In genomic region chr3:96354742-96355141, GRCh38 we compare ENCODE assay signal across 32 cellular contexts.
DNase-seq lines count a peak whose midpoint lies in the region; ATAC-seq, FAIRE-seq and TF ChIP-seq lines count a peak whose summit lies in the region.
"Had no signal": no experiment of that assay in that cellular context is flagged by ENCODE, and none has a peak within 500 bp of the region (broad histone marks: within the 10 kb centered on the region; RNA-seq: fewer than 3 reads in every experiment).

No MANE protein-coding gene starts in this region.

- no TSS peak for BruUV-seq in endothelial cell of umbilical vein (replicated peaks; lab: Mats Ljungman, UMichigan)

- H3K4me1 ChIP-seq in endothelial cell of umbilical vein (ENCODE audit: control insufficient read depth, extremely low read depth, insufficient read depth, low read length) = peaks cover 20% of the 10 kb centered on the region
- H3K4me1 ChIP-seq: Caco-2, stomach, thyroid gland had no signal

- no peaks in the 10 kb centered on the region for H3K36me3 Mint-ChIP-seq in activated CD8-positive, alpha-beta memory T cell treated with anti-CD3 and anti-CD28 coated beads, Interleukin-2, amount 10 ng/mL, durations not matched to agents 7 days and 5 days
- H3K36me3 Mint-ChIP-seq: activated naive CD8-positive, alpha-beta T cell treated with anti-CD3 and anti-CD28 coated beads, Interleukin-2, amount 10 ng/mL, durations not matched to agents 7 days and 5 days had no signal

- no peak for TF ChIP-seq POLR2A in endothelial cell of umbilical vein (IDR thresholded peaks at IDR 0.05; ENCODE audit: low read depth, low read length)

- CTCF ChIA-PET in endothelial cell of umbilical vein (lab: Charles Lee) = interaction anchor here (1.2 to 1.5 kb wide), 2 partner anchors 15 to 20 kb away, joined by 4 read pairs; no protein-coding TSS in a partner anchor
- CTCF ChIA-PET in activated CD8-positive, alpha-beta memory T cell treated with anti-CD3 and anti-CD28 coated beads, Interleukin-2, amount 10 ng/mL, durations not matched to agents 7 days and 5 days (lab: Charles Lee) = no interaction called here

- H3K79me2 ChIP-seq in endothelial cell of umbilical vein (ENCODE audit: control insufficient read depth, insufficient read depth, low read length) = no peaks in the 10 kb centered on the region

- H3K9me1 ChIP-seq in endothelial cell of umbilical vein (replicated peaks; ENCODE audit: control insufficient read depth, extremely low read depth, insufficient read depth, low read length) = no peaks in the 10 kb centered on the region

- H3K4me3 ChIP-seq in endothelial cell of umbilical vein (replicated peaks in 1 of 3; ENCODE audit: insufficient read depth in 1 of 3, low read depth in 1 of 3, low read length in 3 of 3) = no peak overlapping the region
- no peak overlapping the region for H3K4me3 ChIP-seq in retinal pigment epithelial cell (ENCODE audit: low read length)
- H3K4me3 ChIP-seq: coronary artery, K562, mucosa of descending colon, ovary, smooth muscle cell, stomach, thyroid gland had no signal

- no peak for TF ChIP-seq CTCF in endothelial cell of umbilical vein (IDR thresholded peaks at IDR 0.05; ENCODE audit: extremely low read depth in 1 of 2, insufficient read depth in 1 of 2, low read depth in 1 of 2, low read length in 2 of 2)
- TF ChIP-seq CTCF in retinal pigment epithelial cell (conservative IDR thresholded peaks at IDR 0.05; ENCODE audit: low read depth, low read length) = no peak

- H2AFZ ChIP-seq in endothelial cell of umbilical vein (ENCODE audit: low read depth, low read length) = no peak overlapping the region

- dilution Hi-C loops in endothelial cell of umbilical vein (cut with MboI; ENCODE audit: extremely low pct_ligation_motif_present, low sequenced_read_pairs) = no loop called here

- H3K9ac ChIP-seq in endothelial cell of umbilical vein (replicated peaks; ENCODE audit: extremely low read depth, insufficient read depth, low read length) = no peak overlapping the region

- H3K36me3 ChIP-seq in endothelial cell of umbilical vein (ENCODE audit: control insufficient read depth in 2 of 2, extremely low read depth in 1 of 2, insufficient read depth in 2 of 2, low read length in 2 of 2) = no peaks in the 10 kb centered on the region
- H3K36me3 ChIP-seq: brain microvascular endothelial cell, ovary, stomach, thyroid gland had no signal

- H3K4me2 ChIP-seq in endothelial cell of umbilical vein (ENCODE audit: insufficient read depth, low read length) = peak overlapping the region; percentile 51
- H3K4me2 ChIP-seq: smooth muscle cell had no signal

- H3K4me3 Mint-ChIP-seq in activated CD8-positive, alpha-beta memory T cell treated with anti-CD3 and anti-CD28 coated beads, Interleukin-2, amount 10 ng/mL, durations not matched to agents 7 days and 5 days = no peak overlapping the region
- H3K4me3 Mint-ChIP-seq: activated CD8-positive, alpha-beta T cell treated with anti-CD3 and anti-CD28 coated beads, Interleukin-2, amount 10 ng/mL, durations not matched to agents 7 days and 5 days; activated naive CD8-positive, alpha-beta T cell treated with anti-CD3 and anti-CD28 coated beads, Interleukin-2, amount 10 ng/mL, durations not matched to agents 7 days and 5 days; H9; nephron had no signal

- peaks cover 7% of the 10 kb centered on the region for H3K9me3 Mint-ChIP-seq in activated CD8-positive, alpha-beta memory T cell treated with anti-CD3 and anti-CD28 coated beads, Interleukin-2, amount 10 ng/mL, durations not matched to agents 7 days and 5 days (ENCODE audit: low read depth)

- DNase-seq in HT1080 (ENCODE audit: low read depth) (peak; percentile 53), amniotic epithelial cell (ENCODE audit: low read depth) (peak; percentile 3), endothelial cell of umbilical vein (ENCODE audit: low read depth, low spot score) (peak; percentile 89), retinal pigment epithelial cell (ENCODE audit: low read depth) (peak; percentile 39), cerebellum (ENCODE audit: low spot score) (no peak)
- DNase-seq in central memory CD4-positive, alpha-beta T cell = no peak
- DNase-seq in activated CD8-positive, alpha-beta memory T cell treated with anti-CD3 and anti-CD28 coated beads, Interleukin-2, amount 10 ng/mL, durations not matched to agents 7 days and 5 days = no peak
- DNase-seq: activated CD4-positive, alpha-beta T cell treated with anti-CD3 and anti-CD28 coated beads for 1 hour; activated CD8-positive, alpha-beta T cell treated with anti-CD3 and anti-CD28 coated beads, Interleukin-2, amount 10 ng/mL, durations not matched to agents 7 days and 5 days; activated effector memory CD4-positive, alpha-beta T cell treated with Interleukin-2 at 50 U/mL for 16 hours; activated naive CD8-positive, alpha-beta T cell treated with anti-CD3 and anti-CD28 coated beads, Interleukin-2, amount 10 ng/mL, durations not matched to agents 7 days and 5 days; activated T-cell treated with anti-CD3 and anti-CD28 coated beads for 4 hours; brain microvascular endothelial cell; C1 segment of cervical spinal cord; Caco-2; H9; islet precursor cell; MM.1S; mucosa of descending colon; ovary; retina; Right ventricle myocardium superior; stimulated activated CD4-positive, alpha-beta T cell treated with anti-CD3 and anti-CD28 coated beads, Interleukin-1b, Interleukin-23, amount 100 ng/mL, for 48 hours; stimulated activated CD8-positive, alpha-beta memory T cell treated with anti-CD3 and anti-CD28 coated beads, Interleukin-4, amount 100 ng/mL, for 48 hours; stomach; T-helper 2 cell; thyroid gland had no signal

- H3K27ac ChIP-seq in endothelial cell of umbilical vein (ENCODE audit: insufficient read depth, low read depth, low read length) = no peak overlapping the region
- H3K27ac ChIP-seq: brain microvascular endothelial cell, coronary artery, ovary, stomach, thyroid gland had no signal

- no peak for ATAC-seq in activated CD8-positive, alpha-beta memory T cell treated with anti-CD3 and anti-CD28 coated beads, Interleukin-2, amount 10 ng/mL, durations not matched to agents 7 days and 5 days
- ATAC-seq: activated CD8-positive, alpha-beta T cell treated with anti-CD3 and anti-CD28 coated beads, Interleukin-2, amount 10 ng/mL, durations not matched to agents 7 days and 5 days; K562; mucosa of descending colon had no signal

- POLR2A ChIA-PET in endothelial cell of umbilical vein (lab: Charles Lee) = no interaction called here

- H3K27me3 ChIP-seq in endothelial cell of umbilical vein (ENCODE audit: control insufficient read depth in 2 of 2, insufficient read depth in 2 of 2, low read length in 2 of 2) = no peaks in the 10 kb centered on the region
- H3K27me3 ChIP-seq: brain microvascular endothelial cell, ovary, stomach, thyroid gland had no signal

- H3K4me1 Mint-ChIP-seq in activated CD8-positive, alpha-beta memory T cell treated with anti-CD3 and anti-CD28 coated beads, Interleukin-2, amount 10 ng/mL, durations not matched to agents 7 days and 5 days = no peaks in the 10 kb centered on the region
- H3K4me1 Mint-ChIP-seq: activated naive CD8-positive, alpha-beta T cell treated with anti-CD3 and anti-CD28 coated beads, Interleukin-2, amount 10 ng/mL, durations not matched to agents 7 days and 5 days; H9; nephron had no signal

- intact Hi-C loops in endothelial cell of umbilical vein (cut with micrococcal nuclease) = loop anchor here (2.0 kb wide), 1 partner anchor 88 kb away; no protein-coding TSS in a partner anchor

- no peak overlapping the region for H3K27ac Mint-ChIP-seq in activated CD8-positive, alpha-beta memory T cell treated with anti-CD3 and anti-CD28 coated beads, Interleukin-2, amount 10 ng/mL, durations not matched to agents 7 days and 5 days
- H3K27ac Mint-ChIP-seq: activated CD8-positive, alpha-beta T cell treated with anti-CD3 and anti-CD28 coated beads, Interleukin-2, amount 10 ng/mL, durations not matched to agents 7 days and 5 days; activated naive CD8-positive, alpha-beta T cell treated with anti-CD3 and anti-CD28 coated beads, Interleukin-2, amount 10 ng/mL, durations not matched to agents 7 days and 5 days; H9; nephron had no signal

- no peaks in the 10 kb centered on the region for H3K27me3 Mint-ChIP-seq in activated CD8-positive, alpha-beta memory T cell treated with anti-CD3 and anti-CD28 coated beads, Interleukin-2, amount 10 ng/mL, durations not matched to agents 7 days and 5 days
- H3K27me3 Mint-ChIP-seq: activated naive CD8-positive, alpha-beta T cell treated with anti-CD3 and anti-CD28 coated beads, Interleukin-2, amount 10 ng/mL, durations not matched to agents 7 days and 5 days had no signal

- no peaks in the 10 kb centered on the region for H4K20me1 ChIP-seq in endothelial cell of umbilical vein (replicated peaks; ENCODE audit: control insufficient read depth, extremely low read depth, insufficient read depth, low read length)

- FAIRE-seq in endothelial cell of umbilical vein (lab: Jason Lieb, UNC) = peak; percentile 77
- FAIRE-seq: G401.6, K562 had no signal

- no peaks in the 10 kb centered on the region for H3K9me3 ChIP-seq in endothelial cell of umbilical vein (replicated peaks; ENCODE audit: control insufficient read depth, insufficient read depth, low read length)
- H3K9me3 ChIP-seq: Caco-2, mucosa of descending colon, ovary, thyroid gland had no signal

TF ChIP-seq in endothelial cell of umbilical vein, 7 proteins besides CTCF, POLR2A, EP300 and RAD21:
- peak; percentile 82 for TF ChIP-seq FOS (IDR thresholded peaks at IDR 0.05; ENCODE audit: borderline replicate concordance, insufficient read depth, low read length)
- no peak for TF ChIP-seq EZH2 (IDR thresholded peaks at IDR 0.05; ENCODE audit: borderline replicate concordance, low read depth, low read length, severe bottlenecking)
- TF ChIP-seq POLR2AphosphoS5 (IDR thresholded peaks at IDR 0.05; ENCODE audit: insufficient read depth, low read depth, low read length) = peak; percentile 23
- peak; percentile 43 for TF ChIP-seq JUN (IDR thresholded peaks at IDR 0.05; ENCODE audit: borderline replicate concordance, insufficient read depth, insufficient read length, low read depth)
- no peak for TF ChIP-seq MAX (IDR thresholded peaks at IDR 0.05; ENCODE audit: insufficient read depth, insufficient read length)
- TF ChIP-seq GATA2 (IDR thresholded peaks at IDR 0.05; ENCODE audit: insufficient read depth, insufficient read length, low read depth, low read length) = peak; percentile 15

Comparison
In these comparisons a context has a peak if more than half of its experiments do, and no peak if none do; other contexts are left out.
1. DNase-seq: peak in HT1080 (single experiment), amniotic epithelial cell (single experiment), endothelial cell of umbilical vein (single experiment) and retinal pigment epithelial cell (single experiment); none in cerebellum (single experiment), central memory CD4-positive, alpha-beta T cell (single experiment) and activated CD8-positive, alpha-beta memory T cell treated with anti-CD3 and anti-CD28 coated beads, Interleukin-2, amount 10 ng/mL, durations not matched to agents 7 days and 5 days (single experiment).